ENCODE assay signal across 14 cellular contexts in genomic region chr11:75421035-75421602, GRCh38. TPM values are rescaled to one million over a fixed set of nuclear protein-coding genes. Genes with fewer than 3 reads are reported as not detected.
DNase-seq lines count a peak whose midpoint lies in the region; ATAC-seq and TF ChIP-seq lines count a peak whose summit lies in the region.
"Had no signal": no experiment of that assay in that cellular context is flagged by ENCODE, and none has a peak within 500 bp of the region (broad histone marks: within the 10 kb centered on the region; RNA-seq: fewer than 3 reads in every experiment).

No MANE protein-coding gene starts in this region.

- H3K27me3 ChIP-seq in esophagus squamous epithelium = no peaks in the 10 kb centered on the region

- H3K4me1 Mint-ChIP-seq in WTC11 = peaks cover 13% of the 10 kb centered on the region
- H3K4me1 Mint-ChIP-seq in stimulated activated effector memory CD8-positive, alpha-beta T cell treated with anti-CD3 and anti-CD28 coated beads, Interleukin-12 subunit alpha, Interleukin-12 subunit beta, amount 100 ng/mL, for 72 hours = no peaks in the 10 kb centered on the region
- H3K4me1 Mint-ChIP-seq: activated naive CD8-positive, alpha-beta T cell treated with anti-CD3 and anti-CD28 coated beads, Interleukin-2, amount 10 ng/mL, durations not matched to agents 7 days and 5 days had no signal

- peaks cover 28% of the 10 kb centered on the region for H3K36me3 Mint-ChIP-seq in WTC11
- peaks cover 24% of the 10 kb centered on the region for H3K36me3 Mint-ChIP-seq in stimulated activated effector memory CD8-positive, alpha-beta T cell treated with anti-CD3 and anti-CD28 coated beads, Interleukin-12 subunit alpha, Interleukin-12 subunit beta, amount 100 ng/mL, for 72 hours

- peak; percentile 36 for ATAC-seq in WTC11
- no peak for ATAC-seq in stimulated activated effector memory CD8-positive, alpha-beta T cell treated with anti-CD3 and anti-CD28 coated beads, Interleukin-12 subunit alpha, Interleukin-12 subunit beta, amount 100 ng/mL, for 72 hours
- ATAC-seq in GM21619 (IDR thresholded peaks at IDR 0.05; ENCODE audit: unreplicated experiment) = no peak
- ATAC-seq: CD8-positive, alpha-beta T cell had no signal

- CTCF ChIA-PET in HEK293 (lab: Yijun Ruan, JAX) (no interaction called here), WTC11 (lab: Charles Lee) (interaction anchor here (0.9 to 1.4 kb wide), 5 partner anchors 11 to 141 kb away, joined by 3 to 5 read pairs (median 3); no protein-coding TSS in a partner anchor)

- intact Hi-C loops in esophagus squamous epithelium (cut with DNase I) = no loop called here

- POLR2A ChIA-PET in HEK293 (lab: Yijun Ruan, JAX) = no interaction called here
- POLR2A ChIA-PET in WTC11 (lab: Charles Lee) = no interaction called here

- H3K4me3 Mint-ChIP-seq in WTC11 = no peak overlapping the region
- no peak overlapping the region for H3K4me3 Mint-ChIP-seq in stimulated activated effector memory CD8-positive, alpha-beta T cell treated with anti-CD3 and anti-CD28 coated beads, Interleukin-12 subunit alpha, Interleukin-12 subunit beta, amount 100 ng/mL, for 72 hours
- H3K4me3 Mint-ChIP-seq: activated naive CD8-positive, alpha-beta T cell treated with anti-CD3 and anti-CD28 coated beads, Interleukin-2, amount 10 ng/mL, durations not matched to agents 7 days and 5 days; CD8-positive, alpha-beta T cell had no signal

- H3K27ac Mint-ChIP-seq in WTC11 = no peak overlapping the region
- H3K27ac Mint-ChIP-seq in stimulated activated effector memory CD8-positive, alpha-beta T cell treated with anti-CD3 and anti-CD28 coated beads, Interleukin-12 subunit alpha, Interleukin-12 subunit beta, amount 100 ng/mL, for 72 hours = peak overlapping the region; percentile 11
- H3K27ac Mint-ChIP-seq: activated naive CD8-positive, alpha-beta T cell treated with anti-CD3 and anti-CD28 coated beads, Interleukin-2, amount 10 ng/mL, durations not matched to agents 7 days and 5 days; CD8-positive, alpha-beta T cell had no signal

- no peak for DNase-seq in WTC11 (ENCODE audit: low spot score)
- DNase-seq in hippocampal formation (lab: John Stamatoyannopoulos, UW) = peak; percentile 38 to 40
- DNase-seq in stimulated activated effector memory CD8-positive, alpha-beta T cell treated with anti-CD3 and anti-CD28 coated beads, Interleukin-12 subunit alpha, Interleukin-12 subunit beta, amount 100 ng/mL, for 72 hours (ENCODE audit: low spot score in 2 of 2) = no peak
- no peak for DNase-seq in middle frontal gyrus (ENCODE audit: extremely low spot score, low spot score)
- no peak for DNase-seq in esophagus squamous epithelium (lab: John Stamatoyannopoulos, UW)
- DNase-seq in NCI-H748 (lab: John Stamatoyannopoulos, UW; ENCODE audit: unreplicated experiment) = no peak
- DNase-seq: activated naive CD8-positive, alpha-beta T cell treated with anti-CD3 and anti-CD28 coated beads, Interleukin-2, amount 10 ng/mL, durations not matched to agents 7 days and 5 days; CD8-positive, alpha-beta T cell; NCI-H2107 had no signal

- H3K4me1 ChIP-seq in HEK293 (ENCODE audit: control insufficient read depth, insufficient read depth, low read length) (no peaks in the 10 kb centered on the region), esophagus squamous epithelium (peaks cover 0 to 5% (median 4%) of the 10 kb centered on the region in 3 donors)
- H3K4me1 ChIP-seq: prostate gland had no signal

- H3K36me3 ChIP-seq in HEK293 (ENCODE audit: control insufficient read depth in 2 of 2, insufficient read depth in 1 of 2, low read length in 2 of 2) (peaks cover 4 to 28% of the 10 kb centered on the region in 2 experiments; a peak in 2 of 3 replicates), esophagus squamous epithelium (peaks cover 0 to 40% (median 0%) of the 10 kb centered on the region in 3 donors)
- H3K36me3 ChIP-seq: prostate gland had no signal

- no peak for TF ChIP-seq POLR2A in esophagus squamous epithelium (IDR thresholded peaks at IDR 0.05)

- H3K4me3 ChIP-seq in HEK293 (ENCODE audit: low read depth, low read length) (no peak overlapping the region), esophagus squamous epithelium (no peak overlapping the region)
- H3K4me3 ChIP-seq: coronary artery, prostate gland had no signal

- WGBS in esophagus squamous epithelium, 2 donors = 81 to 89% methylated on average over 3 to 4 of the region's 11 CpGs

- H3K9me3 Mint-ChIP-seq in WTC11 = no peaks in the 10 kb centered on the region
- no peaks in the 10 kb centered on the region for H3K9me3 Mint-ChIP-seq in stimulated activated effector memory CD8-positive, alpha-beta T cell treated with anti-CD3 and anti-CD28 coated beads, Interleukin-12 subunit alpha, Interleukin-12 subunit beta, amount 100 ng/mL, for 72 hours
- H3K9me3 Mint-ChIP-seq: activated naive CD8-positive, alpha-beta T cell treated with anti-CD3 and anti-CD28 coated beads, Interleukin-2, amount 10 ng/mL, durations not matched to agents 7 days and 5 days; CD8-positive, alpha-beta T cell had no signal

- peaks cover 5% of the 10 kb centered on the region for H3K27me3 Mint-ChIP-seq in WTC11 (ENCODE audit: low read depth)
- H3K27me3 Mint-ChIP-seq: activated naive CD8-positive, alpha-beta T cell treated with anti-CD3 and anti-CD28 coated beads, Interleukin-2, amount 10 ng/mL, durations not matched to agents 7 days and 5 days had no signal

- no peaks in the 10 kb centered on the region for H3K9me3 ChIP-seq in HEK293 (ENCODE audit: control insufficient read depth, insufficient read depth, low read depth, low read length)
- no peaks in the 10 kb centered on the region for H3K9me3 ChIP-seq in esophagus squamous epithelium
- H3K9me3 ChIP-seq: prostate gland had no signal

- H3K27ac ChIP-seq in HEK293 (ENCODE audit: extremely low read depth, low read depth, low read length) (no peak overlapping the region), esophagus squamous epithelium (no peak overlapping the region)

- no peak for TF ChIP-seq CTCF in HEK293 (tag by site-specific recombination; IDR thresholded peaks at IDR 0.05)
- TF ChIP-seq CTCF in WTC11 (IDR thresholded peaks at IDR 0.05) = no peak
- no peak for TF ChIP-seq CTCF in esophagus squamous epithelium (IDR thresholded peaks at IDR 0.05)

TF ChIP-seq in HEK293, 187 proteins besides CTCF, POLR2A, EP300 and RAD21:
- TF ChIP-seq ZNF621 (tag by site-specific recombination; IDR thresholded peaks at IDR 0.05) (no peak), SCRT2 (tag by site-specific recombination; IDR thresholded peaks at IDR 0.05) (0 out of 2 replicates have a peak, but pooled peaks have one; percentile 10), ZNF596 (tag by site-specific recombination; IDR thresholded peaks at IDR 0.05) (no peak), ZBTB20 (tag by site-specific recombination; IDR thresholded peaks at IDR 0.05) (no peak), ZNF391 (tag by site-specific recombination; IDR thresholded peaks at IDR 0.05; ENCODE audit: borderline replicate concordance, low read depth) (no peak), ZNF585B (tag by site-specific recombination; IDR thresholded peaks at IDR 0.05) (no peak)
TF ChIP-seq in HEK293: peak in this region for 1.

TF ChIP-seq in WTC11, 78 proteins besides CTCF, POLR2A, EP300 and RAD21:
- TF ChIP-seq GABPB1 (CRISPR knock-in tag; IDR thresholded peaks at IDR 0.05) = no peak
- no peak for TF ChIP-seq CREM (CRISPR knock-in tag; IDR thresholded peaks at IDR 0.05)
- TF ChIP-seq NFE2L1 (CRISPR knock-in tag; IDR thresholded peaks at IDR 0.05) = no peak
- TF ChIP-seq CBFB (CRISPR knock-in tag; IDR thresholded peaks at IDR 0.05; ENCODE audit: low read depth) = no peak
- no peak for TF ChIP-seq HMGA2 (CRISPR knock-in tag; IDR thresholded peaks at IDR 0.05)
- no peak for TF ChIP-seq ZNF512 (CRISPR knock-in tag; IDR thresholded peaks at IDR 0.05; ENCODE audit: borderline replicate concordance)
- no peak for TF ChIP-seq HMGXB4 (CRISPR knock-in tag; IDR thresholded peaks at IDR 0.05)

RNA-seq across cellular contexts. Expression of gene KLHL35, which starts 11.9 kb away (rescaled TPM):
- total RNA-seq in WTC11 (2021) = 0.22 to 0.60 TPM (median 0.39 TPM) in 3 replicates
- under 1 TPM in 3 of 4 donors, not detected in 1; 0.62 to 0.95 (median 0.91) TPM for total RNA-seq in esophagus squamous epithelium
- total RNA-seq: H4 had no signal

RNA-seq across cellular contexts. Expression of gene RPS3, which starts 21.8 kb away (rescaled TPM):
- 3,967 to 4,516 TPM (median 4,446 TPM) in 3 replicates for total RNA-seq in WTC11 (2021)
- 1,000 to 10,000 TPM; 1,101 to 2,606 (median 1,579) TPM for total RNA-seq in esophagus squamous epithelium

Comparison
In these comparisons a context has a peak if more than half of its experiments do, and no peak if none do; other contexts are left out.
1. DNase-seq: peak in hippocampal formation (2 of 2); none in WTC11 (single experiment), stimulated activated effector memory CD8-positive, alpha-beta T cell treated with anti-CD3 and anti-CD28 coated beads, Interleukin-12 subunit alpha, Interleukin-12 subunit beta, amount 100 ng/mL, for 72 hours (0 of 2), middle frontal gyrus (single experiment), esophagus squamous epithelium (single experiment) and NCI-H748 (single experiment).